18 cellular contexts compared by ENCODE assay signal in the genomic region with DNA sequence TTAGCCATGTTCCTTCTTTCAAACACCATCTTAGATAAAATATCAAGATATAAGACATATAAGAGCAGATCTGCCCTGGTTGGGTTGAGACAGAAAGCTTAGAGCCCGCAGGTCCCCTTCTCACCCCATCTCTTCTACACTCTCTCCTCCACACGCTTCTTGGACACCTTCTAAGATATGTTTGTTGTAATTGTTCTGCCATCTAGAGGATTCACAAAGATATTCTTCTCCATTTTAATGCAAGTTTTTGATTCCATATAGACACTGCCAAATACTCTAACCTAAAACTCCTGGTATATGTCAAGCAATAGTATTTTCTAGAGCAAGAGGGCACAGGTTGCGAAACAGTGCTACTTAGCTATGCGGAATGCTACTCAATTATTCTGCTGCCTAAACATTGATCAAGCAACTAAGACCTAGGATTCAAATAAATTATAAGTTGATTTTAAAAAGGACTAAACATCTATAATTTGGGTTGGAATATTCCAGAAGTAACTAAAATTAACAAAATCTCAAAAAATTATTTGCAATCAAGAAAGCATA. TPM values are rescaled to one million over a fixed set of nuclear protein-coding genes. Genes with fewer than 3 reads are reported as not detected.
DNase-seq lines count a peak whose midpoint lies in the region; ATAC-seq, FAIRE-seq and TF ChIP-seq lines count a peak whose summit lies in the region.
"Had no signal": no experiment of that assay in that cellular context is flagged by ENCODE, and none has a peak within 500 bp of the region (broad histone marks: within the 10 kb centered on the region; RNA-seq: fewer than 3 reads in every experiment).

No MANE protein-coding gene starts in this region.

- no peak for ATAC-seq in GM12878
- no peak for ATAC-seq in HG02970 (IDR thresholded peaks at IDR 0.05; ENCODE audit: low FRiP score, unreplicated experiment)
- ATAC-seq in HG03196 (IDR thresholded peaks at IDR 0.05; ENCODE audit: unreplicated experiment), result no peak

- no peaks in the 10 kb centered on the region for H3K4me1 ChIP-seq in GM23248 (ENCODE audit: insufficient read depth)
- H3K4me1 ChIP-seq in GM12878 (ENCODE audit: control insufficient read depth, insufficient read depth, low read length), result no peaks in the 10 kb centered on the region
- H3K4me1 ChIP-seq in liver (ENCODE audit: control insufficient read depth in 4 of 4, insufficient read depth in 4 of 4, low read length in 3 of 4), result no peaks in the 10 kb centered on the region
- H3K4me1 ChIP-seq: right atrium auricular region had no signal

- intact Hi-C loops in GM12878 (cut with micrococcal nuclease; ENCODE audit: unreplicated experiment), result no loop called here

- POLR2A ChIA-PET in GM12878 (lab: Charles Lee), result no interaction called here

- H4K20me1 ChIP-seq in GM23248 (ENCODE audit: insufficient read depth) (no peaks in the 10 kb centered on the region), GM12878 (ENCODE audit: control insufficient read depth, insufficient read depth) (no peaks in the 10 kb centered on the region)
- H4K20me1 ChIP-seq: BLaER1 had no signal

- H3K9me2 ChIP-seq in GM23248 (ENCODE audit: insufficient read depth), result no peaks in the 10 kb centered on the region

- H3K4me2 ChIP-seq in GM23248 (ENCODE audit: unreplicated experiment) (no peak overlapping the region), GM12878 (ENCODE audit: control insufficient read depth, insufficient read depth) (no peak overlapping the region)
- H3K4me2 ChIP-seq: BLaER1 had no signal

- no peak overlapping the region for H2AFZ ChIP-seq in GM23248
- H2AFZ ChIP-seq in GM12878 (ENCODE audit: control insufficient read depth, low read depth, low read length), result no peak overlapping the region

- no peak for TF ChIP-seq CTCF in NB4 (IDR thresholded peaks at IDR 0.05; ENCODE audit: low read depth, low read length)
- TF ChIP-seq CTCF in GM12878 (IDR thresholded peaks at IDR 0.05 in 2 of 3, conservative IDR thresholded peaks at IDR 0.05 in 1 of 3; ENCODE audit: control insufficient read depth in 2 of 3, extremely low read depth in 1 of 3, insufficient read depth in 1 of 3, low read depth in 3 of 3, low read length in 3 of 3), result no peak; a peak in 1 of 6 replicates
- TF ChIP-seq CTCF in liver (IDR thresholded peaks at IDR 0.05; ENCODE audit: low read depth, low read length, missing input control), result peak; percentile 8

- no peak overlapping the region for H3K4me3 ChIP-seq in GM23248
- no peak overlapping the region for H3K4me3 ChIP-seq in NB4 (ENCODE audit: low read depth, low read length)
- no peak overlapping the region for H3K4me3 ChIP-seq in GM12878
- no peak overlapping the region for H3K4me3 ChIP-seq in liver (ENCODE audit: low read depth in 1 of 3, low read length in 3 of 3)
- H3K4me3 ChIP-seq: BLaER1, right atrium auricular region had no signal

- no TSS peak for BruUV-seq in GM12878 (replicated peaks; lab: Mats Ljungman, UMichigan)

- no peak for TF ChIP-seq EP300 in GM12878 (IDR thresholded peaks at IDR 0.05; ENCODE audit: borderline replicate concordance in 1 of 2, control insufficient read depth in 1 of 2, low read depth in 2 of 2, low read length in 2 of 2)

- 75 to 78% methylated on average over 4 of the region's 4 CpGs for WGBS in GM23248 (ENCODE audit: low coverage in 1 of 2, low lambda C conversion rate in 2 of 2, missing lambda C conversion rate in 2 of 2), 2 experiments
- over 99% methylated on average over 4 of the region's 4 CpGs for WGBS in GM12878 (ENCODE audit: insufficient coverage, insufficient replicate concordance, low lambda C conversion rate, missing lambda C conversion rate)
- WGBS in liver, result 96% methylated on average over 4 of the region's 4 CpGs

- no peak for TF ChIP-seq POLR2A in NB4 (IDR thresholded peaks at IDR 0.05; ENCODE audit: extremely low read depth, insufficient read length)
- TF ChIP-seq POLR2A in GM12878 (IDR thresholded peaks at IDR 0.05; ENCODE audit: low read depth, low read length), result no peak

- H3K9me3 ChIP-seq in GM23248 (ENCODE audit: low read depth), result no peaks in the 10 kb centered on the region
- no peaks in the 10 kb centered on the region for H3K9me3 ChIP-seq in GM12878 (replicated peaks; ENCODE audit: control insufficient read depth, insufficient read depth, low read length)
- H3K9me3 ChIP-seq in liver (ENCODE audit: control insufficient read depth in 4 of 4, low read length in 3 of 4), result no peaks in the 10 kb centered on the region
- H3K9me3 ChIP-seq: BLaER1, right atrium auricular region had no signal

- SMC1A ChIA-PET in GM12878 (lab: Charles Lee; ENCODE audit: uncharacterized antibody, unreplicated experiment), result interaction anchor here (0.9 kb wide), 1 partner anchor 9 kb away, joined by 3 read pairs; no protein-coding TSS in a partner anchor

- DNase-seq in GM23248 (peak; percentile 22), NB4 (ENCODE audit: low read depth) (peak; percentile 8), GM12878 (ENCODE audit: low read depth, low spot score) (no peak), urothelium cell line (ENCODE audit: low spot score) (no peak)
- DNase-seq: activated CD4-positive, alpha-beta memory T cell treated with anti-CD3 and anti-CD28 coated beads for 36 hours; amniotic stem cell; cerebellar nuclear complex; DMS153; MM.1S; NCI-H2107 had no signal

- H3F3A ChIP-seq in GM23248 (ENCODE audit: insufficient read depth), result no peaks in the 10 kb centered on the region

- CTCF ChIA-PET in GM12878 (lab: Yijun Ruan, JAX), result interaction anchor here (0.6 kb wide), 1 partner anchor 43 kb away, joined by 3 read pairs; no protein-coding TSS in a partner anchor

- FAIRE-seq in GM12878 (lab: Jason Lieb, UNC) (no peak), urothelium cell line (lab: Jason Lieb, UNC) (no peak)
- FAIRE-seq: islet of Langerhans had no signal

- no peak overlapping the region for H3K9ac ChIP-seq in GM23248
- no peak overlapping the region for H3K9ac ChIP-seq in GM12878 (ENCODE audit: control insufficient read depth, insufficient read depth, low read length)
- H3K9ac ChIP-seq in liver (ENCODE audit: low read depth in 1 of 2, low read length in 2 of 2), result no peak overlapping the region
- H3K9ac ChIP-seq: BLaER1 had no signal

- peaks cover 8% of the 10 kb centered on the region for H3K79me2 ChIP-seq in GM23248 (ENCODE audit: insufficient read depth)
- H3K79me2 ChIP-seq in GM12878 (ENCODE audit: control insufficient read depth, insufficient read depth, low read length), result no peaks in the 10 kb centered on the region

- in situ Hi-C loops in GM23248 (cut with MboI), result no loop called here
- in situ Hi-C loops in GM12878 (cut with MboI), result no loop called here

- H3K27ac ChIP-seq in GM23248, result no peak overlapping the region
- H3K27ac ChIP-seq in GM12878 (ENCODE audit: control insufficient read depth, insufficient read depth), result no peak overlapping the region
- no peak overlapping the region for H3K27ac ChIP-seq in liver (ENCODE audit: low read depth in 1 of 2, low read length in 2 of 2)
- H3K27ac ChIP-seq: BLaER1, right atrium auricular region had no signal

- RAD21 ChIA-PET in GM12878 (lab: Charles Lee; ENCODE audit: unreplicated experiment), result interaction anchor here (1.2 kb wide), 1 partner anchor 11 kb away, joined by 5 read pairs; no protein-coding TSS in a partner anchor

- H3K36me3 ChIP-seq in GM23248 (ENCODE audit: low read depth) (no peaks in the 10 kb centered on the region), GM12878 (ENCODE audit: control insufficient read depth in 2 of 2, insufficient read depth in 2 of 2, low read length in 1 of 2) (no peaks in the 10 kb centered on the region), liver (ENCODE audit: control insufficient read depth in 4 of 4, insufficient read depth in 3 of 4, low read depth in 1 of 4, low read length in 3 of 4) (peaks cover 0 to 2% (median 0%) of the 10 kb centered on the region in 4 donors)
- H3K36me3 ChIP-seq: BLaER1, right atrium auricular region had no signal

- TF ChIP-seq RAD21 in GM12878 (IDR thresholded peaks at IDR 0.05; ENCODE audit: insufficient read depth, low read depth, low read length) (0 out of 2 replicates have a peak, but pooled peaks have one; percentile 14), liver (IDR thresholded peaks at IDR 0.05) (no peak)

- no peaks in the 10 kb centered on the region for H3K27me3 ChIP-seq in GM23248 (replicated peaks; ENCODE audit: insufficient read depth)
- H3K27me3 ChIP-seq in GM12878 (replicated peaks in 1 of 2; ENCODE audit: control insufficient read depth in 2 of 2, insufficient read depth in 2 of 2, low read length in 1 of 2), result no peaks in the 10 kb centered on the region
- H3K27me3 ChIP-seq in liver (ENCODE audit: control insufficient read depth in 4 of 4, insufficient read depth in 4 of 4, low read length in 3 of 4), result no peaks in the 10 kb centered on the region
- H3K27me3 ChIP-seq: BLaER1, right atrium auricular region had no signal

TF ChIP-seq in GM12878, 131 proteins besides CTCF, POLR2A, EP300 and RAD21 (continues in another document):
- TF ChIP-seq TBL1XR1 (IDR thresholded peaks at IDR 0.05; ENCODE audit: low read depth, low read length) (no peak), CBX3 (IDR thresholded peaks at IDR 0.05; ENCODE audit: borderline replicate concordance, low read depth) (no peak), DPF2 (IDR thresholded peaks at IDR 0.05) (no peak)

TF ChIP-seq in liver, 16 proteins besides CTCF, POLR2A, EP300 and RAD21 (continues in another document):
- TF ChIP-seq YY1 (IDR thresholded peaks at IDR 0.05) (no peak), FOXA2 (IDR thresholded peaks at IDR 0.05) (no peak), RXRA (IDR thresholded peaks at IDR 0.05) (no peak), GABPA (IDR thresholded peaks at IDR 0.05 in 1 of 2, conservative IDR thresholded peaks at IDR 0.05 in 1 of 2) (no peak)

RNA-seq across cellular contexts. Expression of a gene that starts 6.8 kb away (rescaled TPM):
- total RNA-seq in GM23248 (2014; rRNA removed; shearing (Covaris generic)), result 0.43 TPM in 1 of 2 replicates, not detected in the other
- 0.05 TPM in 1 of 2 replicates, not detected in the other for polyA plus RNA-seq in GM23248 (2016; fragmentation: Nextera tagmentation; extraction: Ambion mirVana)
- not detected in 2 replicates for total RNA-seq in GM12878 (2013; cell fraction: nucleolus; rRNA removed)
- total RNA-seq in GM12878 (2014; rRNA removed), result not detected in 2 replicates
- total RNA-seq in GM12878 (2014; rRNA removed; fragmentation: Illumina TruSeq; extraction: Trizol), result 0.04 TPM in 1 of 2 replicates, not detected in the other
- total RNA-seq in GM12878 (2021), result not detected in 2 replicates
- not detected for polyA plus RNA-seq in GM12878 (2011; ENCODE audit: low read depth)
- polyA plus RNA-seq in GM12878 (2011; rRNA removed), result not detected in 2 replicates
- polyA plus RNA-seq in GM12878 (2011; cell fraction: cytosol; rRNA removed), result not detected in 2 replicates
- polyA plus RNA-seq in GM12878 (2011; cell fraction: nucleus; rRNA removed), result not detected in 2 replicates
- 0.07 and 0.14 TPM in 2 replicates for polyA plus RNA-seq in GM12878 (2012)
- 0.01 TPM in 1 of 2 replicates, not detected in the other for polyA plus RNA-seq in GM12878 (2014; fragmentation: Illumina TruSeq; extraction: Trizol)
- not detected for polyA plus RNA-seq in GM12878 (2014; fragmentation: Nextera tagmentation; extraction: Ambion mirVana)
- 0.05 and 0.10 TPM in 2 replicates for polyA plus RNA-seq in GM12878 (2014; rRNA removed)
- polyA plus RNA-seq in GM12878 (2016; fragmentation: Nextera tagmentation; extraction: Ambion mirVana), result under 1 TPM in 1 of 2 experiments, not detected in 1; 0.03 TPM
- not detected in 2 replicates for polyA minus RNA-seq in GM12878 (2011; rRNA and poly(A)+ RNA removed)
- polyA minus RNA-seq in GM12878 (2011; cell fraction: cytosol; rRNA and poly(A)+ RNA removed), result not detected in 2 replicates
- not detected in 2 replicates for polyA minus RNA-seq in GM12878 (2011; cell fraction: nucleus; rRNA and poly(A)+ RNA removed)
- total RNA-seq in liver, result not detected
- polyA plus RNA-seq in liver, result under 1 TPM in 1 of 2 donors, not detected in 1; 0.38 TPM
- total RNA-seq: activated CD4-positive, alpha-beta memory T cell treated with anti-CD3 and anti-CD28 coated beads for 36 hours; neural crest cell; right atrium auricular region; subcutaneous adipose tissue had no signal

Comparison
In these comparisons a context has a peak if more than half of its experiments do, and no peak if none do; other contexts are left out.
1. DNase-seq: peak in GM23248 (single experiment) and NB4 (single experiment); none in GM12878 (single experiment) and urothelium cell line (single experiment).